9 cellular contexts compared by ENCODE assay signal in genomic region chr7:22582860-22583640, GRCh38.
DNase-seq lines count a peak whose midpoint lies in the region; ATAC-seq and TF ChIP-seq lines count a peak whose summit lies in the region.
"Had no signal": no experiment of that assay in that cellular context is flagged by ENCODE, and none has a peak within 500 bp of the region (broad histone marks: within the 10 kb centered on the region; RNA-seq: fewer than 3 reads in every experiment).

No MANE protein-coding gene starts in this region.

- H3K4me1 Mint-ChIP-seq in nephron: peaks cover 39% of the 10 kb centered on the region

- H3K27ac Mint-ChIP-seq in nephron: peak overlapping the region; percentile 55 to 68 (median 61)
- H3K27ac Mint-ChIP-seq: activated naive CD8-positive, alpha-beta T cell had no signal

- no peaks in the 10 kb centered on the region for H3K36me3 Mint-ChIP-seq in nephron (ENCODE audit: low read depth)

- no peak for TF ChIP-seq CTCF in nephron (IDR thresholded peaks at IDR 0.05; ENCODE audit: unreplicated experiment in 3 of 3)

- H3K9me3 Mint-ChIP-seq in nephron: peaks cover 4% of the 10 kb centered on the region

- H3K4me3 Mint-ChIP-seq in nephron: no peak overlapping the region
- H3K4me3 Mint-ChIP-seq: activated naive CD8-positive, alpha-beta T cell had no signal

- DNase-seq in Daoy (ENCODE audit: low read depth) (peak; percentile 95), NCI-H69 (lab: John Stamatoyannopoulos, UW) (peak; percentile 12), epidermal melanocyte (ENCODE audit: insufficient read length, low spot score) (no peak), hypothalamus (lab: John Stamatoyannopoulos, UW) (no peak)

- ATAC-seq in esophagus mucosa: peak; percentile 63
- ATAC-seq in HG02571 (IDR thresholded peaks at IDR 0.05; ENCODE audit: unreplicated experiment): no peak
- ATAC-seq in GM21360 (IDR thresholded peaks at IDR 0.05; ENCODE audit: unreplicated experiment): no peak

- H3K27me3 Mint-ChIP-seq in nephron (ENCODE audit: low read depth): peaks cover 5% of the 10 kb centered on the region
- H3K27me3 Mint-ChIP-seq: activated naive CD8-positive, alpha-beta T cell had no signal

Comparison
In these comparisons a context has a peak if more than half of its experiments do, and no peak if none do; other contexts are left out.
1. DNase-seq: peak in Daoy (single experiment) and NCI-H69 (single experiment); none in epidermal melanocyte (single experiment) and hypothalamus (0 of 51).